ENCODE assay signal across 27 cellular contexts in genomic region chr7:49228447-49228846, GRCh38.
"Had no signal": no experiment of that assay in that cellular context is flagged by ENCODE, and none has a peak within 500 bp of the region (broad histone marks: within the 10 kb centered on the region; RNA-seq: fewer than 3 reads in every experiment).

No MANE protein-coding gene starts in this region.

- H3K36me3 ChIP-seq: gastrocnemius medialis, pancreas, right atrium auricular region, stomach, thyroid gland, upper lobe of left lung, vagina had no signal

- ATAC-seq: activated naive CD8-positive, alpha-beta T cell treated with anti-CD3 and anti-CD28 coated beads, Interleukin-2, amount 50 U/mL, for 24 hours; activated T-cell treated with anti-CD3 and anti-CD28 coated beads, Interleukin-2, amount 50 U/mL, for 4 hours; activated T-helper 17 cell treated with anti-CD3 and anti-CD28 coated beads, Interleukin-2, amount 50 U/mL, for 72 hours; gastrocnemius medialis; left ventricle myocardium superior; pancreas; psoas muscle; stimulated activated naive B cell treated with anti-CD40 and anti-IgM and Interleukin-4, amounts not matched to agents 10 μg/mL and 1 μg/mL and 100 μg/mL, for 72 hours; T-helper 17 cell had no signal

- H3K27me3 ChIP-seq: gastrocnemius medialis, pancreas, right atrium auricular region, stomach, thyroid gland, upper lobe of left lung, vagina had no signal

- H3K4me3 ChIP-seq: gastrocnemius medialis, pancreas, psoas muscle, right atrium auricular region, stomach, thyroid gland, upper lobe of left lung, vagina had no signal

- H3K9me3 Mint-ChIP-seq: nephron progenitor cell had no signal

- H3K27me3 Mint-ChIP-seq: activated CD4-positive, alpha-beta memory T cell treated with anti-CD3 and anti-CD28 coated beads, Interleukin-2, amount 10 ng/mL, durations not matched to agents 7 days and 5 days; activated CD4-positive, alpha-beta T cell treated with anti-CD3 and anti-CD28 coated beads, Interleukin-2, amount 10 ng/mL, durations not matched to agents 7 days and 5 days; activated naive CD4-positive, alpha-beta T cell treated with anti-CD3 and anti-CD28 coated beads, Interleukin-2, amount 50 U/mL, for 24 hours; activated naive CD8-positive, alpha-beta T cell treated with anti-CD3 and anti-CD28 coated beads, Interleukin-2, amount 50 U/mL, for 24 hours; activated T-helper 17 cell treated with anti-CD3 and anti-CD28 coated beads, Interleukin-2, amount 50 U/mL, for 72 hours; stimulated activated naive B cell treated with anti-CD40 and anti-IgM and Interleukin-4, amounts not matched to agents 10 μg/mL and 1 μg/mL and 100 μg/mL, for 72 hours; T-helper 17 cell had no signal

- H3K36me3 Mint-ChIP-seq: activated naive CD4-positive, alpha-beta T cell treated with anti-CD3 and anti-CD28 coated beads, Interleukin-2, amount 50 U/mL, for 24 hours; stimulated activated naive B cell treated with anti-CD40 and anti-IgM and Interleukin-4, amounts not matched to agents 10 μg/mL and 1 μg/mL and 100 μg/mL, for 72 hours had no signal

- H3K4me1 Mint-ChIP-seq: activated CD4-positive, alpha-beta memory T cell treated with anti-CD3 and anti-CD28 coated beads, Interleukin-2, amount 10 ng/mL, durations not matched to agents 7 days and 5 days; activated CD4-positive, alpha-beta T cell treated with anti-CD3 and anti-CD28 coated beads, Interleukin-2, amount 10 ng/mL, durations not matched to agents 7 days and 5 days; activated naive CD4-positive, alpha-beta T cell treated with anti-CD3 and anti-CD28 coated beads, Interleukin-2, amount 50 U/mL, for 24 hours; activated naive CD8-positive, alpha-beta T cell treated with anti-CD3 and anti-CD28 coated beads, Interleukin-2, amount 50 U/mL, for 24 hours; activated T-helper 17 cell treated with anti-CD3 and anti-CD28 coated beads, Interleukin-2, amount 50 U/mL, for 72 hours; nephron progenitor cell; stimulated activated naive B cell treated with anti-CD40 and anti-IgM and Interleukin-4, amounts not matched to agents 10 μg/mL and 1 μg/mL and 100 μg/mL, for 72 hours; T-helper 17 cell had no signal

- H3K27ac ChIP-seq: gastrocnemius medialis, pancreas, psoas muscle, right atrium auricular region, stomach, thyroid gland, upper lobe of left lung, vagina had no signal

- H3K4me3 Mint-ChIP-seq: activated CD4-positive, alpha-beta memory T cell treated with anti-CD3 and anti-CD28 coated beads, Interleukin-2, amount 10 ng/mL, durations not matched to agents 7 days and 5 days; activated CD4-positive, alpha-beta T cell treated with anti-CD3 and anti-CD28 coated beads, Interleukin-2, amount 10 ng/mL, durations not matched to agents 7 days and 5 days; activated naive CD4-positive, alpha-beta T cell treated with anti-CD3 and anti-CD28 coated beads, Interleukin-2, amount 50 U/mL, for 24 hours; activated naive CD8-positive, alpha-beta T cell treated with anti-CD3 and anti-CD28 coated beads, Interleukin-2, amount 50 U/mL, for 24 hours; activated T-cell treated with anti-CD3 and anti-CD28 coated beads, Interleukin-2, amount 50 U/mL, for 4 hours; activated T-helper 17 cell treated with anti-CD3 and anti-CD28 coated beads, Interleukin-2, amount 50 U/mL, for 72 hours; nephron progenitor cell; stimulated activated naive B cell treated with anti-CD40 and anti-IgM and Interleukin-4, amounts not matched to agents 10 μg/mL and 1 μg/mL and 100 μg/mL, for 72 hours; T-helper 17 cell had no signal

- H3K9me3 ChIP-seq: gastrocnemius medialis, pancreas, psoas muscle, right atrium auricular region, stomach, thyroid gland, upper lobe of left lung, vagina had no signal

- DNase-seq: activated CD4-positive, alpha-beta memory T cell treated with anti-CD3 and anti-CD28 coated beads, Interleukin-2, amount 10 ng/mL, durations not matched to agents 7 days and 5 days; activated CD4-positive, alpha-beta T cell treated with anti-CD3 and anti-CD28 coated beads for 1 hour; activated CD4-positive, alpha-beta T cell treated with anti-CD3 and anti-CD28 coated beads, Interleukin-2, amount 10 ng/mL, durations not matched to agents 7 days and 5 days; activated naive CD8-positive, alpha-beta T cell treated with anti-CD3 and anti-CD28 coated beads, Interleukin-2, amount 50 U/mL, for 24 hours; activated T-cell treated with anti-CD3 and anti-CD28 coated beads, Interleukin-2, amount 50 U/mL, for 4 hours; amygdala; caudate nucleus; cortex of kidney; gastrocnemius medialis; hypothalamus; left ventricle myocardium superior; nephron progenitor cell; nucleus accumbens; pancreas; psoas muscle; stimulated activated CD4-positive, alpha-beta T cell treated with anti-CD3 and anti-CD28 coated beads, Interleukin-15, amount 100 ng/mL, for 24 hours; stimulated activated CD4-positive, alpha-beta T cell treated with anti-CD3 and anti-CD28 coated beads, Interleukin-2, amount 100 ng/mL, for 24 hours; stimulated activated naive B cell treated with anti-CD40 and anti-IgM and Interleukin-4, amounts not matched to agents 10 μg/mL and 1 μg/mL and 100 μg/mL, for 72 hours; stomach; SW 1271; T-helper 17 cell; thyroid gland; upper lobe of left lung had no signal

- H3K4me1 ChIP-seq: gastrocnemius medialis, pancreas, psoas muscle, right atrium auricular region, stomach, thyroid gland, upper lobe of left lung, vagina had no signal

- H3K27ac Mint-ChIP-seq: activated CD4-positive, alpha-beta memory T cell treated with anti-CD3 and anti-CD28 coated beads, Interleukin-2, amount 10 ng/mL, durations not matched to agents 7 days and 5 days; activated CD4-positive, alpha-beta T cell treated with anti-CD3 and anti-CD28 coated beads, Interleukin-2, amount 10 ng/mL, durations not matched to agents 7 days and 5 days; activated naive CD4-positive, alpha-beta T cell treated with anti-CD3 and anti-CD28 coated beads, Interleukin-2, amount 50 U/mL, for 24 hours; activated naive CD8-positive, alpha-beta T cell treated with anti-CD3 and anti-CD28 coated beads, Interleukin-2, amount 50 U/mL, for 24 hours; activated T-helper 17 cell treated with anti-CD3 and anti-CD28 coated beads, Interleukin-2, amount 50 U/mL, for 72 hours; nephron progenitor cell; stimulated activated naive B cell treated with anti-CD40 and anti-IgM and Interleukin-4, amounts not matched to agents 10 μg/mL and 1 μg/mL and 100 μg/mL, for 72 hours; T-helper 17 cell had no signal
